ENCODE assay signal across 14 cellular contexts in the genomic region with DNA sequence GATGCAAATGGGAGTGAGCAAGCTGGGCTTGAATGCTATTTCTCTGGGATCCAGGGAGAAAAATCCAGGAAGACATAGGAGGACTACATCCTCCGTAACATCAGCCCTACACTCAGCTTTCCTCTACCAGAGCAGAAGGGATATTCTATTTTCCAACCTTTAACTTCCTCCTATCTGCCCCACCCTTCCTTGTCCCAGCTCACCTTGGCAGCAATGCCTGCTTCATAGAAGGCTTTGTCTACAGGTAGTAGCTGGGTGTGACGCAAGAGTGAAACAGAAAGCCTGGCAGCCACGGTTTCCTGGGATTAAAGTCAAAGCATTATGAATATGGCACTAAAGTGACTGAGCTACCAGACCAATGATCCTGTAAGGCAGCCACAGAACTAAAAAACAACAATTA. TPM values are rescaled to one million over a fixed set of nuclear protein-coding genes. Genes with fewer than 3 reads are reported as not detected.
DNase-seq lines count a peak whose midpoint lies in the region; ATAC-seq, FAIRE-seq and TF ChIP-seq lines count a peak whose summit lies in the region.
"Had no signal": no experiment of that assay in that cellular context is flagged by ENCODE, and none has a peak within 500 bp of the region (broad histone marks: within the 10 kb centered on the region; RNA-seq: fewer than 3 reads in every experiment).

No MANE protein-coding gene starts in this region.

- POLR2A ChIA-PET in HEK293 (lab: Yijun Ruan, JAX) (interaction anchor here (0.7 kb wide), 1 partner anchor 102 kb away, joined by 3 read pairs; no protein-coding TSS in a partner anchor), HepG2 (lab: Yijun Ruan, JAX) (interaction anchor here (0.7 to 1.4 kb wide), 4 partner anchors 16 to 36 kb away, joined by 3 to 4 read pairs (median 4); a partner anchor contains a TSS)

- H3K9me3 Mint-ChIP-seq in activated T-helper 17 cell treated with anti-CD3 and anti-CD28 coated beads, Interleukin-2, amount 50 U/mL, for 72 hours: no peaks in the 10 kb centered on the region

- H3K79me2 ChIP-seq in HepG2 (ENCODE audit: insufficient read depth, low read length): no peaks in the 10 kb centered on the region

- H3K9ac ChIP-seq in HepG2 (ENCODE audit: insufficient read depth, low read depth, low read length): no peak overlapping the region
- H3K9ac ChIP-seq: BLaER1 had no signal

- H4K20me1 ChIP-seq in HepG2 (ENCODE audit: insufficient read depth, low read length): no peaks in the 10 kb centered on the region

- H3K9me3 ChIP-seq in HEK293 (ENCODE audit: control insufficient read depth, insufficient read depth, low read depth, low read length): no peaks in the 10 kb centered on the region
- H3K9me3 ChIP-seq in HepG2 (ENCODE audit: low read length): no peaks in the 10 kb centered on the region
- H3K9me3 ChIP-seq in right atrium auricular region: no peaks in the 10 kb centered on the region
- no peaks in the 10 kb centered on the region for H3K9me3 ChIP-seq in esophagus muscularis mucosa
- H3K9me3 ChIP-seq: BLaER1 had no signal

- H3K4me2 ChIP-seq in HepG2 (ENCODE audit: low read depth, low read length): no peak overlapping the region
- H3K4me2 ChIP-seq: BLaER1 had no signal

- no peak for TF ChIP-seq POLR2A in HepG2 (IDR thresholded peaks at IDR 0.05; ENCODE audit: insufficient read depth in 1 of 2, low read depth in 2 of 2, low read length in 2 of 2)
- TF ChIP-seq POLR2A in esophagus muscularis mucosa (IDR thresholded peaks at IDR 0.05; ENCODE audit: low read depth): no peak

- peak overlapping the region; percentile 27 for H3K27ac ChIP-seq in C4-2B
- no peak overlapping the region for H3K27ac ChIP-seq in HEK293 (ENCODE audit: extremely low read depth, low read depth, low read length)
- no peak overlapping the region for H3K27ac ChIP-seq in HepG2 (ENCODE audit: extremely low read length, insufficient read depth, low read length)
- H3K27ac ChIP-seq in right atrium auricular region: no peak overlapping the region
- no peak overlapping the region for H3K27ac ChIP-seq in esophagus muscularis mucosa (replicated peaks in 1 of 4)
- H3K27ac ChIP-seq: BLaER1 had no signal

- peaks cover 24% of the 10 kb centered on the region for H3K36me3 Mint-ChIP-seq in activated T-helper 17 cell treated with anti-CD3 and anti-CD28 coated beads, Interleukin-2, amount 50 U/mL, for 72 hours (ENCODE audit: low read depth)

- no peak for FAIRE-seq in HepG2 (lab: Jason Lieb, UNC)

- TF ChIP-seq RAD21 in HepG2 (CRISPR knock-in tag; IDR thresholded peaks at IDR 0.05): no peak

- no peaks in the 10 kb centered on the region for H3K27me3 Mint-ChIP-seq in activated T-helper 17 cell treated with anti-CD3 and anti-CD28 coated beads, Interleukin-2, amount 50 U/mL, for 72 hours

- intact Hi-C loops in HepG2 (cut with micrococcal nuclease; ENCODE audit: unreplicated experiment): no loop called here
- intact Hi-C loops in esophagus muscularis mucosa (cut with DNase I): no loop called here

- H3K36me3 ChIP-seq in HEK293 (ENCODE audit: control insufficient read depth in 2 of 2, insufficient read depth in 1 of 2, low read length in 2 of 2): peaks cover 3 to 69% of the 10 kb centered on the region in 2 experiments; a peak in 2 of 3 replicates
- peaks cover 4 to 41% of the 10 kb centered on the region in 2 experiments for H3K36me3 ChIP-seq in HepG2 (replicated peaks in 1 of 2; ENCODE audit: control insufficient read depth in 1 of 2, insufficient read depth in 2 of 2, low read length in 2 of 2)
- H3K36me3 ChIP-seq in right atrium auricular region: peaks cover 45% of the 10 kb centered on the region
- H3K36me3 ChIP-seq in esophagus muscularis mucosa: peaks cover 37 to 87% (median 74%) of the 10 kb centered on the region in 4 donors

- H3K27me3 ChIP-seq in HepG2 (ENCODE audit: control insufficient read depth in 1 of 2, insufficient read depth in 2 of 2, low read length in 2 of 2) (no peaks in the 10 kb centered on the region), right atrium auricular region (no peaks in the 10 kb centered on the region), esophagus muscularis mucosa (no peaks in the 10 kb centered on the region)
- H3K27me3 ChIP-seq: BLaER1 had no signal

- no peak overlapping the region for H3K4me3 ChIP-seq in HEK293 (ENCODE audit: low read depth, low read length)
- no peak overlapping the region for H3K4me3 ChIP-seq in HepG2 (replicated peaks in 1 of 3; ENCODE audit: insufficient read depth in 1 of 3, low read depth in 2 of 3, low read length in 3 of 3)
- H3K4me3 ChIP-seq in right atrium auricular region: no peak overlapping the region
- no peak overlapping the region for H3K4me3 ChIP-seq in esophagus muscularis mucosa
- H3K4me3 ChIP-seq: BLaER1 had no signal

- peaks cover 4% of the 10 kb centered on the region for H3K4me1 Mint-ChIP-seq in activated T-helper 17 cell treated with anti-CD3 and anti-CD28 coated beads, Interleukin-2, amount 50 U/mL, for 72 hours

- H3K27ac Mint-ChIP-seq in activated T-helper 17 cell treated with anti-CD3 and anti-CD28 coated beads, Interleukin-2, amount 50 U/mL, for 72 hours: no peak overlapping the region

- peak; percentile 13 for ATAC-seq in activated T-helper 17 cell treated with anti-CD3 and anti-CD28 coated beads, Interleukin-2, amount 50 U/mL, for 72 hours (replicated peaks)
- ATAC-seq in HepG2 (no peak), GM19455 (IDR thresholded peaks at IDR 0.05; ENCODE audit: unreplicated experiment) (no peak)
- ATAC-seq: left ventricle myocardium superior had no signal

- no peak for TF ChIP-seq CTCF in C4-2B (conservative IDR thresholded peaks at IDR 0.05)
- no peak for TF ChIP-seq CTCF in HEK293 (tag by site-specific recombination; IDR thresholded peaks at IDR 0.05)
- no peak for TF ChIP-seq CTCF in HepG2 (CRISPR knock-in tag; IDR thresholded peaks at IDR 0.05)
- TF ChIP-seq CTCF in right atrium auricular region (IDR thresholded peaks at IDR 0.05): no peak
- no peak for TF ChIP-seq CTCF in esophagus muscularis mucosa (IDR thresholded peaks at IDR 0.05)

- no peak overlapping the region for H2AFZ ChIP-seq in HepG2 (ENCODE audit: low read length)

- no peak for TF ChIP-seq EP300 in HepG2 (IDR thresholded peaks at IDR 0.05; ENCODE audit: low read depth in 2 of 2, low read length in 2 of 2)
- TF ChIP-seq EP300 in HepG2 (CRISPR knock-in tag; IDR thresholded peaks at IDR 0.05; ENCODE audit: borderline replicate concordance): no peak
- no peak for TF ChIP-seq EP300 in esophagus muscularis mucosa (IDR thresholded peaks at IDR 0.05)

- 77% methylated on average over 3 of the region's 3 CpGs for WGBS in HepG2 (ENCODE audit: low lambda C conversion rate)
- WGBS in esophagus muscularis mucosa: 88% methylated on average over 3 of the region's 3 CpGs

- CTCF ChIA-PET in HEK293 (lab: Yijun Ruan, JAX): no interaction called here
- CTCF ChIA-PET in HepG2 (lab: Yijun Ruan, JAX; ENCODE audit: low intra/inter-chr PET ratio, low total read pairs): no interaction called here

- no TSS peak for BruUV-seq in HepG2 (replicated peaks; lab: Mats Ljungman, UMichigan)

- no peak overlapping the region for H3K4me3 Mint-ChIP-seq in activated T-helper 17 cell treated with anti-CD3 and anti-CD28 coated beads, Interleukin-2, amount 50 U/mL, for 72 hours

- in situ Hi-C loops in HepG2 (cut with HindIII; ENCODE audit: extremely low pct_ligation_motif_present, low pct_unique_long_range_greater_than_20kb): no loop called here

- DNase-seq in HepG2 (ENCODE audit: low spot score) (peak; percentile 33), AG20443 (ENCODE audit: low spot score) (no peak), right atrium auricular region (ENCODE audit: low spot score) (no peak), esophagus muscularis mucosa (ENCODE audit: extremely low spot score) (no peak)
- DNase-seq: aorta; effector CD8-positive, alpha-beta T cell; left ventricle myocardium superior; NCI-H1105; NK-92 treated with Interleukin-12 subunit alpha and Interleukin-12 subunit beta, amount 100 ng/mL, for 24 hours had no signal

- H3K4me1 ChIP-seq in HEK293 (ENCODE audit: control insufficient read depth, insufficient read depth, low read length): no peaks in the 10 kb centered on the region
- H3K4me1 ChIP-seq in HepG2 (ENCODE audit: insufficient read depth, low read length): no peaks in the 10 kb centered on the region
- peaks cover 0 to 9% of the 10 kb centered on the region in 2 donors for H3K4me1 ChIP-seq in right atrium auricular region
- peaks cover 7 to 15% (median 14%) of the 10 kb centered on the region in 4 donors for H3K4me1 ChIP-seq in esophagus muscularis mucosa

RNA-seq across cellular contexts. Expression of a gene that starts 3.9 kb away (rescaled TPM):
- 1 to 10 TPM; 2.6 to 5.0 TPM for total RNA-seq in activated T-helper 17 cell treated with anti-CD3 and anti-CD28 coated beads, Interleukin-2, amount 50 U/mL, for 72 hours
- total RNA-seq in HepG2 (2016; rRNA removed; fragmentation: Illumina TruSeq; extraction: Trizol) (2.1 TPM in 1 of 2 replicates, not detected in the other), right atrium auricular region (1 to 10 TPM in 1 of 2 donors, not detected in 1; 1.2 TPM), esophagus muscularis mucosa (under 1 TPM in 1 of 4 donors, not detected in 3; 0.45 TPM)
- total RNA-seq in HepG2 (2016; cell fraction: cytosol; rRNA removed; fragmentation: Illumina TruSeq; extraction: Trizol; ENCODE audit: low read depth): not detected in 2 replicates
- 1.6 TPM in 1 of 2 replicates, not detected in the other for total RNA-seq in HepG2 (2016; cell fraction: insoluble cytoplasmic fraction; rRNA removed; fragmentation: Illumina TruSeq; extraction: Trizol)
- 0.28 and 0.31 TPM in 2 replicates for total RNA-seq in HepG2 (2016; cell fraction: membrane; rRNA removed; fragmentation: Illumina TruSeq; extraction: Trizol)
- total RNA-seq in HepG2 (2016; cell fraction: nucleus; rRNA removed; fragmentation: Illumina TruSeq; extraction: Trizol): 1.6 and 3.6 TPM in 2 replicates
- polyA plus RNA-seq in HepG2 (2011; rRNA removed): 4.5 and 5.6 TPM in 2 replicates
- polyA plus RNA-seq in HepG2 (2011; cell fraction: cytosol; rRNA removed): 0.64 and 0.94 TPM in 2 replicates
- polyA plus RNA-seq in HepG2 (2011; cell fraction: nucleus; rRNA removed): 57.5 and 78.7 TPM in 2 replicates
- polyA plus RNA-seq in HepG2 (2012): 5.6 and 6.6 TPM in 2 replicates
- 0.34 and 0.46 TPM in 2 replicates for polyA plus RNA-seq in HepG2 (2016; cell fraction: cytosol; fragmentation: Illumina TruSeq; extraction: Trizol; ENCODE audit: low read depth)
- polyA plus RNA-seq in HepG2 (2016; cell fraction: insoluble cytoplasmic fraction; fragmentation: Illumina TruSeq; extraction: Trizol; ENCODE audit: low read depth): 0.41 TPM in 1 of 2 replicates, not detected in the other
- polyA plus RNA-seq in HepG2 (2016; cell fraction: membrane; fragmentation: Illumina TruSeq; extraction: Trizol; ENCODE audit: low read depth): 0.32 and 1.0 TPM in 2 replicates
- 12.5 and 13.4 TPM in 2 replicates for polyA plus RNA-seq in HepG2 (2016; cell fraction: nucleus; fragmentation: Illumina TruSeq; extraction: Trizol; ENCODE audit: insufficient read depth, low read depth)
- polyA minus RNA-seq in HepG2 (2011; rRNA and poly(A)+ RNA removed; ENCODE audit: low replicate concordance): 0.77 and 4.4 TPM in 2 replicates
- polyA minus RNA-seq in HepG2 (2011; cell fraction: cytosol; rRNA and poly(A)+ RNA removed): not detected in 2 replicates
- polyA minus RNA-seq in HepG2 (2011; cell fraction: nucleus; rRNA and poly(A)+ RNA removed): 8.7 and 8.8 TPM in 2 replicates
- total RNA-seq: left ventricle myocardium superior had no signal

RNA-seq across cellular contexts. Expression of a gene that starts 17.6 kb away (rescaled TPM):
- 10 to 100 TPM; 65.2 to 76.1 TPM for total RNA-seq in activated T-helper 17 cell treated with anti-CD3 and anti-CD28 coated beads, Interleukin-2, amount 50 U/mL, for 72 hours
- 165 and 222 TPM in 2 replicates for total RNA-seq in HepG2 (2016; rRNA removed; fragmentation: Illumina TruSeq; extraction: Trizol)
- 29.3 and 32.1 TPM in 2 replicates for total RNA-seq in HepG2 (2016; cell fraction: cytosol; rRNA removed; fragmentation: Illumina TruSeq; extraction: Trizol; ENCODE audit: low read depth)
- 165 and 218 TPM in 2 replicates for total RNA-seq in HepG2 (2016; cell fraction: insoluble cytoplasmic fraction; rRNA removed; fragmentation: Illumina TruSeq; extraction: Trizol)
- total RNA-seq in HepG2 (2016; cell fraction: membrane; rRNA removed; fragmentation: Illumina TruSeq; extraction: Trizol): 63.2 and 68.0 TPM in 2 replicates
- total RNA-seq in HepG2 (2016; cell fraction: nucleus; rRNA removed; fragmentation: Illumina TruSeq; extraction: Trizol): 96.2 and 104 TPM in 2 replicates
- 227 and 240 TPM in 2 replicates for polyA plus RNA-seq in HepG2 (2011; rRNA removed)
- 195 and 204 TPM in 2 replicates for polyA plus RNA-seq in HepG2 (2011; cell fraction: cytosol; rRNA removed)
- polyA plus RNA-seq in HepG2 (2011; cell fraction: nucleus; rRNA removed): 237 and 253 TPM in 2 replicates
- 128 and 143 TPM in 2 replicates for polyA plus RNA-seq in HepG2 (2012)
- 19.3 and 21.8 TPM in 2 replicates for polyA plus RNA-seq in HepG2 (2016; cell fraction: cytosol; fragmentation: Illumina TruSeq; extraction: Trizol; ENCODE audit: low read depth)
- polyA plus RNA-seq in HepG2 (2016; cell fraction: insoluble cytoplasmic fraction; fragmentation: Illumina TruSeq; extraction: Trizol; ENCODE audit: low read depth): 234 and 235 TPM in 2 replicates
- 36.2 and 39.8 TPM in 2 replicates for polyA plus RNA-seq in HepG2 (2016; cell fraction: membrane; fragmentation: Illumina TruSeq; extraction: Trizol; ENCODE audit: low read depth)
- polyA plus RNA-seq in HepG2 (2016; cell fraction: nucleus; fragmentation: Illumina TruSeq; extraction: Trizol; ENCODE audit: insufficient read depth, low read depth): 149 and 154 TPM in 2 replicates
- 103 and 225 TPM in 2 replicates for polyA minus RNA-seq in HepG2 (2011; rRNA and poly(A)+ RNA removed; ENCODE audit: low replicate concordance)
- polyA minus RNA-seq in HepG2 (2011; cell fraction: cytosol; rRNA and poly(A)+ RNA removed): 91.1 and 109 TPM in 2 replicates
- polyA minus RNA-seq in HepG2 (2011; cell fraction: nucleus; rRNA and poly(A)+ RNA removed): 149 and 165 TPM in 2 replicates
- total RNA-seq in right atrium auricular region: 10 to 100 TPM; 36.5 to 50.4 TPM
- 10 to 100 TPM; 74.8 to 96.0 (median 85.8) TPM for total RNA-seq in esophagus muscularis mucosa

RNA-seq across cellular contexts. Expression of a gene that starts 36.7 kb away (rescaled TPM):
- total RNA-seq in activated T-helper 17 cell treated with anti-CD3 and anti-CD28 coated beads, Interleukin-2, amount 50 U/mL, for 72 hours: 100 to 1,000 TPM in 1 of 2 donors, 10 to 100 TPM in 1; 67.0 to 158 TPM
- total RNA-seq in HepG2 (2016; rRNA removed; fragmentation: Illumina TruSeq; extraction: Trizol) (211 and 213 TPM in 2 replicates), right atrium auricular region (10 to 100 TPM; 37.7 to 42.4 TPM), esophagus muscularis mucosa (10 to 100 TPM; 46.1 to 71.8 (median 62.7) TPM)
- total RNA-seq in HepG2 (2016; cell fraction: cytosol; rRNA removed; fragmentation: Illumina TruSeq; extraction: Trizol; ENCODE audit: low read depth): 66.7 and 72.8 TPM in 2 replicates
- 187 and 217 TPM in 2 replicates for total RNA-seq in HepG2 (2016; cell fraction: insoluble cytoplasmic fraction; rRNA removed; fragmentation: Illumina TruSeq; extraction: Trizol)
- total RNA-seq in HepG2 (2016; cell fraction: membrane; rRNA removed; fragmentation: Illumina TruSeq; extraction: Trizol): 144 and 151 TPM in 2 replicates
- total RNA-seq in HepG2 (2016; cell fraction: nucleus; rRNA removed; fragmentation: Illumina TruSeq; extraction: Trizol): 93.4 and 100 TPM in 2 replicates
- polyA plus RNA-seq in HepG2 (2011; rRNA removed): 52.3 and 58.2 TPM in 2 replicates
- 57.6 and 58.9 TPM in 2 replicates for polyA plus RNA-seq in HepG2 (2011; cell fraction: cytosol; rRNA removed)
- polyA plus RNA-seq in HepG2 (2011; cell fraction: nucleus; rRNA removed): 33.5 and 36.2 TPM in 2 replicates
- polyA plus RNA-seq in HepG2 (2012): 122 and 125 TPM in 2 replicates
- 80.0 and 81.2 TPM in 2 replicates for polyA plus RNA-seq in HepG2 (2016; cell fraction: cytosol; fragmentation: Illumina TruSeq; extraction: Trizol; ENCODE audit: low read depth)
- 206 and 226 TPM in 2 replicates for polyA plus RNA-seq in HepG2 (2016; cell fraction: insoluble cytoplasmic fraction; fragmentation: Illumina TruSeq; extraction: Trizol; ENCODE audit: low read depth)
- polyA plus RNA-seq in HepG2 (2016; cell fraction: membrane; fragmentation: Illumina TruSeq; extraction: Trizol; ENCODE audit: low read depth): 120 and 128 TPM in 2 replicates
- 164 and 171 TPM in 2 replicates for polyA plus RNA-seq in HepG2 (2016; cell fraction: nucleus; fragmentation: Illumina TruSeq; extraction: Trizol; ENCODE audit: insufficient read depth, low read depth)
- polyA minus RNA-seq in HepG2 (2011; rRNA and poly(A)+ RNA removed; ENCODE audit: low replicate concordance): 89.1 and 115 TPM in 2 replicates
- 65.1 and 65.4 TPM in 2 replicates for polyA minus RNA-seq in HepG2 (2011; cell fraction: cytosol; rRNA and poly(A)+ RNA removed)
- 18.2 and 25.2 TPM in 2 replicates for polyA minus RNA-seq in HepG2 (2011; cell fraction: nucleus; rRNA and poly(A)+ RNA removed)

RNA-seq across cellular contexts. Expression of a gene that starts 43.5 kb away (rescaled TPM):
- total RNA-seq in activated T-helper 17 cell treated with anti-CD3 and anti-CD28 coated beads, Interleukin-2, amount 50 U/mL, for 72 hours: 10 to 100 TPM; 10.5 to 18.6 TPM
- total RNA-seq in HepG2 (2016; rRNA removed; fragmentation: Illumina TruSeq; extraction: Trizol): 17.0 and 21.6 TPM in 2 replicates
- 5.1 and 5.9 TPM in 2 replicates for total RNA-seq in HepG2 (2016; cell fraction: cytosol; rRNA removed; fragmentation: Illumina TruSeq; extraction: Trizol; ENCODE audit: low read depth)
- 15.4 and 22.8 TPM in 2 replicates for total RNA-seq in HepG2 (2016; cell fraction: insoluble cytoplasmic fraction; rRNA removed; fragmentation: Illumina TruSeq; extraction: Trizol)
- 4.1 and 7.4 TPM in 2 replicates for total RNA-seq in HepG2 (2016; cell fraction: membrane; rRNA removed; fragmentation: Illumina TruSeq; extraction: Trizol)
- 24.2 and 27.6 TPM in 2 replicates for total RNA-seq in HepG2 (2016; cell fraction: nucleus; rRNA removed; fragmentation: Illumina TruSeq; extraction: Trizol)
- polyA plus RNA-seq in HepG2 (2011; rRNA removed): 30.7 and 35.7 TPM in 2 replicates
- 11.2 and 12.0 TPM in 2 replicates for polyA plus RNA-seq in HepG2 (2011; cell fraction: cytosol; rRNA removed)
- polyA plus RNA-seq in HepG2 (2011; cell fraction: nucleus; rRNA removed): 122 and 159 TPM in 2 replicates
- polyA plus RNA-seq in HepG2 (2012): 21.4 and 26.2 TPM in 2 replicates
- 0.88 and 1.3 TPM in 2 replicates for polyA plus RNA-seq in HepG2 (2016; cell fraction: cytosol; fragmentation: Illumina TruSeq; extraction: Trizol; ENCODE audit: low read depth)
- polyA plus RNA-seq in HepG2 (2016; cell fraction: insoluble cytoplasmic fraction; fragmentation: Illumina TruSeq; extraction: Trizol; ENCODE audit: low read depth): 8.0 and 8.4 TPM in 2 replicates
- polyA plus RNA-seq in HepG2 (2016; cell fraction: membrane; fragmentation: Illumina TruSeq; extraction: Trizol; ENCODE audit: low read depth): 2.2 and 2.6 TPM in 2 replicates
- 41.9 and 42.9 TPM in 2 replicates for polyA plus RNA-seq in HepG2 (2016; cell fraction: nucleus; fragmentation: Illumina TruSeq; extraction: Trizol; ENCODE audit: insufficient read depth, low read depth)
- 30.2 and 40.9 TPM in 2 replicates for polyA minus RNA-seq in HepG2 (2011; rRNA and poly(A)+ RNA removed; ENCODE audit: low replicate concordance)
- 8.0 and 9.8 TPM in 2 replicates for polyA minus RNA-seq in HepG2 (2011; cell fraction: cytosol; rRNA and poly(A)+ RNA removed)
- polyA minus RNA-seq in HepG2 (2011; cell fraction: nucleus; rRNA and poly(A)+ RNA removed): 76.2 and 89.9 TPM in 2 replicates
- 10 to 100 TPM; 14.4 to 18.2 TPM for total RNA-seq in right atrium auricular region
- total RNA-seq in esophagus muscularis mucosa: 10 to 100 TPM; 12.1 to 29.7 (median 25.0) TPM

RNA-seq across cellular contexts. Expression of a gene that starts 48.9 kb away (rescaled TPM):
- under 1 TPM in 1 of 2 donors, not detected in 1; 0.21 TPM for total RNA-seq in activated T-helper 17 cell treated with anti-CD3 and anti-CD28 coated beads, Interleukin-2, amount 50 U/mL, for 72 hours
- total RNA-seq in HepG2 (2016; rRNA removed; fragmentation: Illumina TruSeq; extraction: Trizol) (7.4 and 9.0 TPM in 2 replicates), right atrium auricular region (10 to 100 TPM in 1 of 2 donors, 1 to 10 TPM in 1; 2.2 to 19.3 TPM), esophagus muscularis mucosa (10 to 100 TPM in 2 of 4 donors, 1 to 10 TPM in 2; 3.3 to 12.6 (median 9.8) TPM)
- 18.3 and 18.6 TPM in 2 replicates for total RNA-seq in HepG2 (2016; cell fraction: cytosol; rRNA removed; fragmentation: Illumina TruSeq; extraction: Trizol; ENCODE audit: low read depth)
- 6.4 and 9.4 TPM in 2 replicates for total RNA-seq in HepG2 (2016; cell fraction: insoluble cytoplasmic fraction; rRNA removed; fragmentation: Illumina TruSeq; extraction: Trizol)
- total RNA-seq in HepG2 (2016; cell fraction: membrane; rRNA removed; fragmentation: Illumina TruSeq; extraction: Trizol): 24.1 and 26.9 TPM in 2 replicates
- 4.9 and 6.0 TPM in 2 replicates for total RNA-seq in HepG2 (2016; cell fraction: nucleus; rRNA removed; fragmentation: Illumina TruSeq; extraction: Trizol)
- 17.4 and 26.3 TPM in 2 replicates for polyA plus RNA-seq in HepG2 (2011; rRNA removed)
- 18.5 and 21.7 TPM in 2 replicates for polyA plus RNA-seq in HepG2 (2011; cell fraction: cytosol; rRNA removed)
- polyA plus RNA-seq in HepG2 (2011; cell fraction: nucleus; rRNA removed): 25.5 and 37.4 TPM in 2 replicates
- 11.2 and 21.4 TPM in 2 replicates for polyA plus RNA-seq in HepG2 (2012)
- polyA plus RNA-seq in HepG2 (2016; cell fraction: cytosol; fragmentation: Illumina TruSeq; extraction: Trizol; ENCODE audit: low read depth): 25.4 and 28.1 TPM in 2 replicates
- polyA plus RNA-seq in HepG2 (2016; cell fraction: insoluble cytoplasmic fraction; fragmentation: Illumina TruSeq; extraction: Trizol; ENCODE audit: low read depth): 8.3 and 8.5 TPM in 2 replicates
- polyA plus RNA-seq in HepG2 (2016; cell fraction: membrane; fragmentation: Illumina TruSeq; extraction: Trizol; ENCODE audit: low read depth): 27.4 and 30.5 TPM in 2 replicates
- 11.5 and 13.8 TPM in 2 replicates for polyA plus RNA-seq in HepG2 (2016; cell fraction: nucleus; fragmentation: Illumina TruSeq; extraction: Trizol; ENCODE audit: insufficient read depth, low read depth)
- 27.7 TPM in 1 of 2 replicates, not detected in the other for polyA minus RNA-seq in HepG2 (2011; rRNA and poly(A)+ RNA removed; ENCODE audit: low replicate concordance)
- 6.4 and 7.1 TPM in 2 replicates for polyA minus RNA-seq in HepG2 (2011; cell fraction: cytosol; rRNA and poly(A)+ RNA removed)
- polyA minus RNA-seq in HepG2 (2011; cell fraction: nucleus; rRNA and poly(A)+ RNA removed): 4.5 and 10.4 TPM in 2 replicates
